Comparison of ENCODE assay signal across 11 cellular contexts in the genomic region with DNA sequence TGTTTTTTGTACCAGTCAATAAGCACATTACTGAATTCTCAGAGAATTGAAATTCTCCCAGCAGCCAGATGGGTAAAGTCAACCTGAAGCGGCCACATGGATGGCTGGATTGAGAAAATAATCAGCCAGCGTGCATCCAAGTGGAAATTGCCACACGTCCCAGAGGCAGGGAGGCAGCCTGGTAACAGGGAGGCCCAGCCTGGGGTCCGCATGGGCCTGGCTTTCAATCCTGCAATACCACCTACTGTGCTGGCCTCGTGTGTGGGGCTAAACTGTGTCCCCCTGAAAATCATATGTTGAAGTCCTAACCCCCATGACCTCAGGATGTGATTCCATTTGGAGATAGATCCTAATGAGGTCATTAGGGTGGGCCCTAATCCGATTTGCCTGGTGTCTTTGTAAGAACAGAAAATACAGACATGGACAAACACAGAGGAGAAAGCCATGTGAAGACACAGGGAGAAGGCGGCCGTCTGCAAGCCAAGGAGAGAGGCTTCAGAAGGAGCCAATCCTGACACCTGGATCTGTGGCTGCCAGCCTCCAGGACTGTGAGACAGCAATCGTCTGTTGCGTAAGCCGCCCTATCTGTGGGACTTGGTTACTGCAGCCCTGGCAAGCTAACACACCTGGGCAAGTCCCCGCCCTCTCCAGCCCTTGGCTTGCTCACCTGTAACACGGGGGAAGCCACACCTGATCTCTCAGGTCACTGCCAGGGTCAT.
A peak's percentile ranks its signal among the peaks of the same experiment; 100 is the strongest.
DNase-seq lines count a peak whose midpoint lies in the region; ATAC-seq and TF ChIP-seq lines count a peak whose summit lies in the region.
"Had no signal": no experiment of that assay in that cellular context is flagged by ENCODE, and none has a peak within 500 bp of the region (broad histone marks: within the 10 kb centered on the region; RNA-seq: fewer than 3 reads in every experiment).

No MANE protein-coding gene starts in this region.

- peak; percentile 65 for TF ChIP-seq CTCF in C4-2B (conservative IDR thresholded peaks at IDR 0.05)
- peak; percentile 14 for TF ChIP-seq CTCF in RWPE2 (IDR thresholded peaks at IDR 0.05; ENCODE audit: poor library complexity, severe bottlenecking)
- peak in 1 of 11 experiments; percentile 19 for TF ChIP-seq CTCF in spleen (IDR thresholded peaks at IDR 0.05 in 8 of 11, conservative IDR thresholded peaks at IDR 0.05 in 3 of 11)

- DNase-seq in H7 (peak; percentile 89), RWPE2 (ENCODE audit: low spot score) (no peak), kidney tubule cell (ENCODE audit: low spot score) (peak; percentile 44), hippocampal formation (lab: John Stamatoyannopoulos, UW) (no peak), NCI-H524 (lab: John Stamatoyannopoulos, UW) (no peak), spleen (no peak), OCI-M1 (lab: John Stamatoyannopoulos, UW) (no peak)
- DNase-seq: activated CD4-positive, alpha-beta T cell treated with anti-CD3 and anti-CD28 coated beads, Interleukin-2, amount 50 U/mL, for 4 hours; DMS79 treated with DMSO at 0.1 percent for 48 hours had no signal

- H3K27ac ChIP-seq in C4-2B = no peak overlapping the region
- H3K27ac ChIP-seq in RWPE2 (ENCODE audit: poor library complexity, severe bottlenecking) = no peak overlapping the region
- no peak overlapping the region for H3K27ac ChIP-seq in spleen
- H3K27ac ChIP-seq: heart left ventricle had no signal

- no peak for TF ChIP-seq POLR2A in spleen (IDR thresholded peaks at IDR 0.05)

- no peaks in the 10 kb centered on the region for H3K9me3 ChIP-seq in RWPE2 (ENCODE audit: severe bottlenecking)
- peaks cover 0 to 12% (median 0%) of the 10 kb centered on the region in 8 donors for H3K9me3 ChIP-seq in spleen
- H3K9me3 ChIP-seq: heart left ventricle had no signal

- H3K4me3 ChIP-seq in H7 (ENCODE audit: insufficient read depth, low read depth, low read length) = no peak overlapping the region
- H3K4me3 ChIP-seq in RWPE2 (ENCODE audit: severe bottlenecking) = no peak overlapping the region
- no peak overlapping the region for H3K4me3 ChIP-seq in spleen
- H3K4me3 ChIP-seq: heart left ventricle had no signal

- no peaks in the 10 kb centered on the region for H3K27me3 ChIP-seq in H7 (ENCODE audit: control insufficient read depth, insufficient read depth, low read length)
- H3K27me3 ChIP-seq in RWPE2 (ENCODE audit: insufficient read depth, poor library complexity, severe bottlenecking) = peaks cover 8% of the 10 kb centered on the region
- peaks cover 0 to 49% (median 4%) of the 10 kb centered on the region in 7 donors for H3K27me3 ChIP-seq in spleen (replicated peaks in 1 of 7)

- intact Hi-C loops in spleen (cut with DNase I; ENCODE audit: low total_unique reads) = no loop called here

- H3K4me1 ChIP-seq in RWPE2 (ENCODE audit: insufficient read depth, poor library complexity, severe bottlenecking) (no peaks in the 10 kb centered on the region), spleen (no peaks in the 10 kb centered on the region)
- H3K4me1 ChIP-seq: heart left ventricle had no signal

- H3K36me3 ChIP-seq in H7 (replicated peaks; ENCODE audit: control insufficient read depth, insufficient read depth, low read length) = no peaks in the 10 kb centered on the region
- no peaks in the 10 kb centered on the region for H3K36me3 ChIP-seq in RWPE2 (ENCODE audit: low read depth)
- peaks cover 0 to 6% (median 0%) of the 10 kb centered on the region in 6 donors for H3K36me3 ChIP-seq in spleen
- H3K36me3 ChIP-seq: heart left ventricle had no signal

- ATAC-seq in RWPE2 (ENCODE audit: low read depth) = peak; percentile 93
- ATAC-seq: heart left ventricle had no signal

- 65 to 71% (median 69%) methylated on average over 8 to 13 of the region's 13 CpGs for WGBS in spleen, 5 donors

Comparison
In these comparisons a context has a peak if more than half of its experiments do, and no peak if none do; other contexts are left out.
1. DNase-seq: peak in H7 (single experiment) and kidney tubule cell (single experiment); none in RWPE2 (single experiment), hippocampal formation (0 of 2), NCI-H524 (0 of 2), spleen (single experiment) and OCI-M1 (single experiment).